ENCODE assay signal across 18 cellular contexts in genomic region chr5:160620401-160620800, GRCh38.
DNase-seq lines count a peak whose midpoint lies in the region; ATAC-seq and TF ChIP-seq lines count a peak whose summit lies in the region.
"Had no signal": no experiment of that assay in that cellular context is flagged by ENCODE, and none has a peak within 500 bp of the region (broad histone marks: within the 10 kb centered on the region; RNA-seq: fewer than 3 reads in every experiment).

No MANE protein-coding gene starts in this region.

- no peaks in the 10 kb centered on the region for H3K27me3 ChIP-seq in RWPE2 (ENCODE audit: insufficient read depth, poor library complexity, severe bottlenecking)
- H3K27me3 ChIP-seq: BLaER1 treated with 17β-estradiol and CSF1 and Interleukin-3, amounts not matched to agents 10 nM and 100 nM had no signal

- intact Hi-C loops in natural killer cell (cut with micrococcal nuclease): no loop called here
- intact Hi-C loops in mucosa of descending colon (cut with DNase I, micrococcal nuclease): no loop called here

- peaks cover 5 to 22% of the 10 kb centered on the region in 2 donors for H3K27me3 Mint-ChIP-seq in natural killer cell treated with Interleukin-12 subunit alpha and Interleukin-12 subunit beta and Interleukin-15 and Interleukin-18, amount 100 ng/mL, for 72 hours
- peaks cover 2 to 10% of the 10 kb centered on the region in 2 donors for H3K27me3 Mint-ChIP-seq in natural killer cell (ENCODE audit: low read depth in 2 of 2)

- peak; percentile 29 to 37 for ATAC-seq in natural killer cell treated with Interleukin-12 subunit alpha and Interleukin-12 subunit beta and Interleukin-15 and Interleukin-18, amount 100 ng/mL, for 72 hours
- no peak for ATAC-seq in natural killer cell
- ATAC-seq in RWPE2 (ENCODE audit: low read depth): 0 out of 3 replicates have a peak, but pooled peaks have one; percentile 27
- peak; percentile 28 for ATAC-seq in mucosa of descending colon
- ATAC-seq: A549; CD8-positive, alpha-beta T cell had no signal

- peaks cover 4% of the 10 kb centered on the region for H3K9me3 Mint-ChIP-seq in natural killer cell treated with Interleukin-12 subunit alpha and Interleukin-12 subunit beta and Interleukin-15 and Interleukin-18, amount 100 ng/mL, for 72 hours
- H3K9me3 Mint-ChIP-seq in natural killer cell: peaks cover 0 to 3% of the 10 kb centered on the region in 2 donors
- H3K9me3 Mint-ChIP-seq: CD4-positive, alpha-beta T cell; CD8-positive, alpha-beta T cell had no signal

- TF ChIP-seq CTCF in natural killer cell (IDR thresholded peaks at IDR 0.05) (no peak), RWPE2 (IDR thresholded peaks at IDR 0.05; ENCODE audit: poor library complexity, severe bottlenecking) (no peak), mucosa of descending colon (IDR thresholded peaks at IDR 0.05) (no peak)

- H3K36me3 ChIP-seq in RWPE2 (ENCODE audit: low read depth) (no peaks in the 10 kb centered on the region), mucosa of descending colon (ENCODE audit: low read depth) (no peaks in the 10 kb centered on the region)
- H3K36me3 ChIP-seq: BLaER1 treated with 17β-estradiol and CSF1 and Interleukin-3, amounts not matched to agents 10 nM and 100 nM had no signal

- no peaks in the 10 kb centered on the region for H3K36me3 Mint-ChIP-seq in natural killer cell treated with Interleukin-12 subunit alpha and Interleukin-12 subunit beta and Interleukin-15 and Interleukin-18, amount 100 ng/mL, for 72 hours
- H3K36me3 Mint-ChIP-seq in natural killer cell: no peaks in the 10 kb centered on the region
- H3K36me3 Mint-ChIP-seq: CD8-positive, alpha-beta T cell had no signal

- no peak overlapping the region for H3K27ac ChIP-seq in RWPE2 (ENCODE audit: poor library complexity, severe bottlenecking)
- H3K27ac ChIP-seq: 22Rv1; A549; BLaER1 treated with 17β-estradiol and CSF1 and Interleukin-3, amounts not matched to agents 10 nM and 100 nM; C4-2B had no signal

- H3K4me1 ChIP-seq in RWPE2 (ENCODE audit: insufficient read depth, poor library complexity, severe bottlenecking): no peaks in the 10 kb centered on the region
- peaks cover 13% of the 10 kb centered on the region for H3K4me1 ChIP-seq in mucosa of descending colon (ENCODE audit: low read depth)
- H3K4me1 ChIP-seq: A549, Caco-2 had no signal

- no peak overlapping the region for H3K27ac Mint-ChIP-seq in natural killer cell treated with Interleukin-12 subunit alpha and Interleukin-12 subunit beta and Interleukin-15 and Interleukin-18, amount 100 ng/mL, for 72 hours
- no peak overlapping the region for H3K27ac Mint-ChIP-seq in natural killer cell
- H3K27ac Mint-ChIP-seq: B cell; CD4-positive, alpha-beta T cell; CD8-positive, alpha-beta T cell had no signal

- DNase-seq in natural killer cell treated with Interleukin-12 subunit alpha and Interleukin-12 subunit beta and Interleukin-15 and Interleukin-18, amount 100 ng/mL, for 72 hours (ENCODE audit: low spot score): no peak
- DNase-seq in natural killer cell: no peak
- DNase-seq in RWPE2 (ENCODE audit: low spot score): no peak
- no peak for DNase-seq in mucosa of descending colon
- DNase-seq in inferior parietal cortex (ENCODE audit: extremely low spot score): no peak
- no peak for DNase-seq in activated CD4-positive, alpha-beta T cell treated with anti-CD3 and anti-CD28 coated beads for 48 hours
- DNase-seq: AML-193; Caco-2; Calu3; CD4-positive, alpha-beta T cell; CD8-positive, alpha-beta T cell; DMS79 treated with DMSO at 0.1 percent for 48 hours; GF-D8 had no signal

- H3K4me3 ChIP-seq in RWPE2 (ENCODE audit: severe bottlenecking): no peak overlapping the region
- H3K4me3 ChIP-seq in mucosa of descending colon: no peak overlapping the region
- H3K4me3 ChIP-seq: A549; BLaER1 treated with 17β-estradiol and CSF1 and Interleukin-3, amounts not matched to agents 10 nM and 100 nM had no signal

- H3K4me3 Mint-ChIP-seq in natural killer cell treated with Interleukin-12 subunit alpha and Interleukin-12 subunit beta and Interleukin-15 and Interleukin-18, amount 100 ng/mL, for 72 hours: no peak overlapping the region
- no peak overlapping the region for H3K4me3 Mint-ChIP-seq in natural killer cell
- H3K4me3 Mint-ChIP-seq: B cell; CD4-positive, alpha-beta T cell; CD8-positive, alpha-beta T cell had no signal

- H3K9me3 ChIP-seq in RWPE2 (ENCODE audit: severe bottlenecking): no peaks in the 10 kb centered on the region
- H3K9me3 ChIP-seq in mucosa of descending colon: no peaks in the 10 kb centered on the region
- H3K9me3 ChIP-seq: A549; BLaER1 treated with 17β-estradiol and CSF1 and Interleukin-3, amounts not matched to agents 10 nM and 100 nM; Caco-2 had no signal

- H3K4me1 Mint-ChIP-seq in natural killer cell treated with Interleukin-12 subunit alpha and Interleukin-12 subunit beta and Interleukin-15 and Interleukin-18, amount 100 ng/mL, for 72 hours (ENCODE audit: low read depth in 2 of 2): peaks cover 0 to 3% of the 10 kb centered on the region in 2 donors
- H3K4me1 Mint-ChIP-seq in natural killer cell: no peaks in the 10 kb centered on the region
- H3K4me1 Mint-ChIP-seq: B cell had no signal

Comparison
In these comparisons a context has a peak if more than half of its experiments do, and no peak if none do; other contexts are left out.
1. ATAC-seq: peak in natural killer cell treated with Interleukin-12 subunit alpha and Interleukin-12 subunit beta and Interleukin-15 and Interleukin-18, amount 100 ng/mL, for 72 hours (2 of 2), RWPE2 (single experiment) and mucosa of descending colon (single experiment); none in natural killer cell (0 of 3).